In the genomic region with DNA sequence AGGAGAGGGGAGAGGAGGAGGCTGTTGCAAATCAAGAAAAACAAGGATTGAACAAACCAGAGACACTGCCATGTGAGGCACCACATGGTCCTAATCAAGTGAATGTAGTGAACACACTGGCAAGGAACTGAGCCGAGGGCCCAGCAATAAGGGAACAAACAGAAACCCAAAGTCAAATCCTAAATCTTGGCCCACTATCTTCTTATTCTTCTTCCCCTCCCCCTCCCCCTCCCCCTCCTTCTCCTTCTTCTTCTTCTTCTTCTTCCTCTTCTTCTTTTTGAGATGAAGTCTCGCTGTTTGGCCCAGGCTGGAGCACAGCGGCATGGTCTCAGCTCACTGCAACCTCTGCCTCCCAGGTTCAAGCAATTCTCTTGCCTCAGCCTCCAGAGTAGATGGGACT, we compare ENCODE assay signal across 2 cellular contexts.
A peak's percentile ranks its signal among the peaks of the same experiment; 100 is the strongest.
TF ChIP-seq lines count a peak whose summit lies in the region.

No MANE protein-coding gene starts in this region.

TF ChIP-seq in HepG2, 621 proteins besides CTCF, POLR2A, EP300 and RAD21:
- TF ChIP-seq, protein P1, sequence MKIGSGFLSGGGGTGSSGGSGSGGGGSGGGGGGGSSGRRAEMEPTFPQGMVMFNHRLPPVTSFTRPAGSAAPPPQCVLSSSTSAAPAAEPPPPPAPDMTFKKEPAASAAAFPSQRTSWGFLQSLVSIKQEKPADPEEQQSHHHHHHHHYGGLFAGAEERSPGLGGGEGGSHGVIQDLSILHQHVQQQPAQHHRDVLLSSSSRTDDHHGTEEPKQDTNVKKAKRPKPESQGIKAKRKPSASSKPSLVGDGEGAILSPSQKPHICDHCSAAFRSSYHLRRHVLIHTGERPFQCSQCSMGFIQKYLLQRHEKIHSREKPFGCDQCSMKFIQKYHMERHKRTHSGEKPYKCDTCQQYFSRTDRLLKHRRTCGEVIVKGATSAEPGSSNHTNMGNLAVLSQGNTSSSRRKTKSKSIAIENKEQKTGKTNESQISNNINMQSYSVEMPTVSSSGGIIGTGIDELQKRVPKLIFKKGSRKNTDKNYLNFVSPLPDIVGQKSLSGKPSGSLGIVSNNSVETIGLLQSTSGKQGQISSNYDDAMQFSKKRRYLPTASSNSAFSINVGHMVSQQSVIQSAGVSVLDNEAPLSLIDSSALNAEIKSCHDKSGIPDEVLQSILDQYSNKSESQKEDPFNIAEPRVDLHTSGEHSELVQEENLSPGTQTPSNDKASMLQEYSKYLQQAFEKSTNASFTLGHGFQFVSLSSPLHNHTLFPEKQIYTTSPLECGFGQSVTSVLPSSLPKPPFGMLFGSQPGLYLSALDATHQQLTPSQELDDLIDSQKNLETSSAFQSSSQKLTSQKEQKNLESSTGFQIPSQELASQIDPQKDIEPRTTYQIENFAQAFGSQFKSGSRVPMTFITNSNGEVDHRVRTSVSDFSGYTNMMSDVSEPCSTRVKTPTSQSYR (CRISPR knock-in tag; IDR thresholded peaks at IDR 0.05; ENCODE audit: borderline replicate concordance) = no peak
- peak; percentile 52 for TF ChIP-seq HNRNPK (IDR thresholded peaks at IDR 0.05; ENCODE audit: low read depth, low read length, poor library complexity, severe bottlenecking)

TF ChIP-seq in K562, 482 proteins besides CTCF, POLR2A, EP300 and RAD21:
- TF ChIP-seq MAFF (IDR thresholded peaks at IDR 0.05; ENCODE audit: low read length) = no peak
- TF ChIP-seq HNRNPK (IDR thresholded peaks at IDR 0.05; ENCODE audit: low read depth, low read length, poor library complexity, severe bottlenecking) = peak; percentile 20
- peak in 1 of 2 experiments; percentile 60; a peak in 1 of 4 replicates for TF ChIP-seq KDM1A (IDR thresholded peaks at IDR 0.05)
